8 cellular contexts compared by ENCODE assay signal in genomic region chr16:57187508-57187854, GRCh38. TPM values are rescaled to one million over a fixed set of nuclear protein-coding genes. Genes with fewer than 3 reads are reported as not detected.
DNase-seq lines count a peak whose midpoint lies in the region; ATAC-seq and TF ChIP-seq lines count a peak whose summit lies in the region.

No MANE protein-coding gene starts in this region.

- H3K4me3 Mint-ChIP-seq in activated CD4-positive, alpha-beta memory T cell treated with anti-CD3 and anti-CD28 coated beads for 36 hours, result peak overlapping the region; percentile 92

- H3K36me3 Mint-ChIP-seq in activated CD4-positive, alpha-beta memory T cell treated with anti-CD3 and anti-CD28 coated beads for 36 hours, result peaks cover 2% of the 10 kb centered on the region

- H3K9me3 ChIP-seq in left ventricle myocardium inferior (replicated peaks) (no peaks in the 10 kb centered on the region), iPS-20b (ENCODE audit: insufficient read depth, low read depth, low read length) (no peaks in the 10 kb centered on the region), thoracic aorta (no peaks in the 10 kb centered on the region)

- ATAC-seq in left ventricle myocardium superior, result no peak
- no peak for ATAC-seq in thoracic aorta (ENCODE audit: insufficient number of reproducible peaks, low FRiP score, low read depth)
- no peak for ATAC-seq in HG03280 (IDR thresholded peaks at IDR 0.05; ENCODE audit: unreplicated experiment)

- H3K27me3 ChIP-seq in left ventricle myocardium inferior (ENCODE audit: low read depth) (no peaks in the 10 kb centered on the region), iPS-20b (ENCODE audit: insufficient read depth, low read length) (no peaks in the 10 kb centered on the region), thoracic aorta (replicated peaks; ENCODE audit: insufficient read depth) (no peaks in the 10 kb centered on the region)

- peak overlapping the region; percentile 97 for H3K4me3 ChIP-seq in left ventricle myocardium inferior
- peak overlapping the region; percentile 99 for H3K4me3 ChIP-seq in iPS-20b (ENCODE audit: low read length)
- peak overlapping the region; percentile 97 for H3K4me3 ChIP-seq in thoracic aorta

- no peak for TF ChIP-seq CTCF in left ventricle myocardium inferior (IDR thresholded peaks at IDR 0.05; ENCODE audit: borderline replicate concordance)
- TF ChIP-seq CTCF in thoracic aorta (IDR thresholded peaks at IDR 0.05), result no peak

- H3K36me3 ChIP-seq in left ventricle myocardium inferior (no peaks in the 10 kb centered on the region), iPS-20b (ENCODE audit: insufficient read depth, low read depth, low read length) (no peaks in the 10 kb centered on the region), thoracic aorta (no peaks in the 10 kb centered on the region)

- CTCF ChIA-PET in activated CD4-positive, alpha-beta memory T cell treated with anti-CD3 and anti-CD28 coated beads for 36 hours (lab: Charles Lee), result interaction anchor here (0.8 kb wide), 2 partner anchors 103 to 229 kb away, joined by 4 to 5 read pairs; no protein-coding TSS in a partner anchor

- H3K27ac ChIP-seq in left ventricle myocardium inferior (replicated peaks), result peak overlapping the region; percentile 95
- no peak overlapping the region for H3K27ac ChIP-seq in iPS-20b (ENCODE audit: low read length)
- peak overlapping the region; percentile 93 to 95 for H3K27ac ChIP-seq in thoracic aorta

- no peaks in the 10 kb centered on the region for H3K9me3 Mint-ChIP-seq in activated CD4-positive, alpha-beta memory T cell treated with anti-CD3 and anti-CD28 coated beads for 36 hours

- intact Hi-C loops in left ventricle myocardium inferior (cut with micrococcal nuclease), result no loop called here
- intact Hi-C loops in left ventricle myocardium superior (cut with micrococcal nuclease), result no loop called here
- intact Hi-C loops in activated CD4-positive, alpha-beta memory T cell treated with anti-CD3 and anti-CD28 coated beads for 36 hours (cut with micrococcal nuclease), result loop anchor here (2.0 to 5.0 kb wide), 3 partner anchors 60 to 259 kb away; partner anchors contain the start of genes CIAPIN1 and COQ9

- POLR2A ChIA-PET in activated CD4-positive, alpha-beta memory T cell treated with anti-CD3 and anti-CD28 coated beads for 36 hours (lab: Charles Lee), result interaction anchor here (0.7 kb wide), 1 partner anchor 72 kb away, joined by 4 read pairs; no protein-coding TSS in a partner anchor

- H3K27ac Mint-ChIP-seq in activated CD4-positive, alpha-beta memory T cell treated with anti-CD3 and anti-CD28 coated beads for 36 hours, result peak overlapping the region; percentile 81

- peak overlapping the region; percentile 91 for H3K9ac ChIP-seq in iPS-20b (ENCODE audit: low read depth, low read length)

- H3K4me1 ChIP-seq in left ventricle myocardium inferior (peaks cover 76% of the 10 kb centered on the region), iPS-20b (ENCODE audit: insufficient read depth, low read length) (peaks cover 9% of the 10 kb centered on the region; the same call in 1 of the 2 replicates), thoracic aorta (ENCODE audit: control insufficient read depth in 1 of 2, low read depth in 2 of 2) (peaks cover 33 to 58% of the 10 kb centered on the region in 2 donors)

- H3K27me3 Mint-ChIP-seq in activated CD4-positive, alpha-beta memory T cell treated with anti-CD3 and anti-CD28 coated beads for 36 hours, result no peaks in the 10 kb centered on the region

- H3K4me1 Mint-ChIP-seq in activated CD4-positive, alpha-beta memory T cell treated with anti-CD3 and anti-CD28 coated beads for 36 hours (ENCODE audit: low read depth), result peaks cover 36% of the 10 kb centered on the region

- no peak for DNase-seq in left ventricle myocardium inferior
- no peak for DNase-seq in left ventricle myocardium superior
- DNase-seq in activated CD4-positive, alpha-beta memory T cell treated with anti-CD3 and anti-CD28 coated beads for 36 hours, result peak; percentile 21
- no peak for DNase-seq in thoracic aorta (ENCODE audit: low spot score)
- DNase-seq in AG08396 (ENCODE audit: low spot score), result no peak
- DNase-seq in dermis blood vessel endothelial cell, result no peak

RNA-seq across cellular contexts. Expression of gene RSPRY1, which starts 1.4 kb away (rescaled TPM):
- total RNA-seq in left ventricle myocardium inferior (14.0 TPM), left ventricle myocardium superior (20.3 TPM), thoracic aorta (10 to 100 TPM; 28.7 to 32.5 TPM), dermis blood vessel endothelial cell (50.4 and 58.6 TPM in 2 replicates)
- 10 to 100 TPM; 31.5 to 33.3 TPM for total RNA-seq in activated CD4-positive, alpha-beta memory T cell treated with anti-CD3 and anti-CD28 coated beads for 36 hours

RNA-seq across cellular contexts. Expression of gene PSME3IP1, which starts 1.6 kb away (rescaled TPM):
- total RNA-seq in left ventricle myocardium inferior (56.3 TPM), left ventricle myocardium superior (59.0 TPM), thoracic aorta (10 to 100 TPM; 39.1 to 64.8 TPM), dermis blood vessel endothelial cell (87.3 and 89.0 TPM in 2 replicates)
- total RNA-seq in activated CD4-positive, alpha-beta memory T cell treated with anti-CD3 and anti-CD28 coated beads for 36 hours, result 100 to 1,000 TPM; 101 to 102 TPM

RNA-seq across cellular contexts. Expression of gene ARL2BP, which starts 57.6 kb away (rescaled TPM):
- total RNA-seq in left ventricle myocardium inferior (57.8 TPM), left ventricle myocardium superior (60.3 TPM), thoracic aorta (10 to 100 TPM; 54.7 to 64.0 TPM), dermis blood vessel endothelial cell (85.3 and 106 TPM in 2 replicates)
- 10 to 100 TPM; 16.4 to 16.9 TPM for total RNA-seq in activated CD4-positive, alpha-beta memory T cell treated with anti-CD3 and anti-CD28 coated beads for 36 hours
